21 cellular contexts compared by ENCODE assay signal in genomic region chr4:153119626-153120025, GRCh38.
DNase-seq lines count a peak whose midpoint lies in the region; ATAC-seq, FAIRE-seq and TF ChIP-seq lines count a peak whose summit lies in the region.
"Had no signal": no experiment of that assay in that cellular context is flagged by ENCODE, and none has a peak within 500 bp of the region (broad histone marks: within the 10 kb centered on the region; RNA-seq: fewer than 3 reads in every experiment).

No MANE protein-coding gene starts in this region.

- H3K36me3 Mint-ChIP-seq in CD4-positive, alpha-beta T cell (ENCODE audit: low read depth): no peaks in the 10 kb centered on the region
- no peaks in the 10 kb centered on the region for H3K36me3 Mint-ChIP-seq in osteocyte (ENCODE audit: unreplicated experiment)
- H3K36me3 Mint-ChIP-seq: CD4-positive, CD25-positive, alpha-beta regulatory T cell had no signal

- no peaks in the 10 kb centered on the region for H3K79me2 ChIP-seq in K562 (ENCODE audit: control insufficient read depth, insufficient read depth, low read length)

- no peak overlapping the region for H2BK15ac ChIP-seq in IMR-90 (ENCODE audit: low read depth, low read length)

- intact Hi-C loops in CD4-positive, alpha-beta T cell (cut with DNase I, micrococcal nuclease): loop anchor here in 1 of 2 experiments (10.0 kb wide), 1 partner anchor 1015 kb away; no protein-coding TSS in a partner anchor
- intact Hi-C loops in IMR-90 (cut with micrococcal nuclease) (no loop called here), K562 (cut with micrococcal nuclease) (loop anchor here (10.0 kb wide), 1 partner anchor 655 kb away; no protein-coding TSS in a partner anchor), head of caudate nucleus (cut with DNase I) (no loop called here)

- no peak overlapping the region for H3K9ac ChIP-seq in IMR-90 (ENCODE audit: low read depth, low read length)
- H3K9ac ChIP-seq in K562 (ENCODE audit: insufficient read depth in 1 of 2, low read depth in 2 of 2, low read length in 2 of 2): no peak overlapping the region

- H4K8ac ChIP-seq in IMR-90 (ENCODE audit: low read depth in 2 of 2, low read length in 2 of 2): no peak overlapping the region

- BruUV-seq in IMR-90 (replicated peaks; lab: Mats Ljungman, UMichigan) (no TSS peak), K562 (replicated peaks; lab: Mats Ljungman, UMichigan) (no TSS peak)

- H3K4me1 ChIP-seq in IMR-90 (ENCODE audit: control insufficient read depth, insufficient read depth, low read length) (peaks cover 10% of the 10 kb centered on the region), K562 (replicated peaks in 1 of 2; ENCODE audit: control insufficient read depth in 2 of 2, insufficient read depth in 2 of 2, low read length in 2 of 2) (no peaks in the 10 kb centered on the region; a peak in 1 of 5 replicates)
- H3K4me1 ChIP-seq: BE2C had no signal

- no peak overlapping the region for H3K27ac ChIP-seq in CD4-positive, alpha-beta T cell (ENCODE audit: low read depth, low read length)
- H3K27ac ChIP-seq in IMR-90 (ENCODE audit: insufficient read depth, low read length): no peak overlapping the region
- no peak overlapping the region for H3K27ac ChIP-seq in K562 (ENCODE audit: extremely low read depth, low read depth, low read length)
- H3K27ac ChIP-seq: HL-60 had no signal

- CTCF ChIA-PET in CD4-positive, alpha-beta T cell (lab: Charles Lee): interaction anchor here (1.3 kb wide), 1 partner anchor 8 kb away, joined by 6 read pairs; no protein-coding TSS in a partner anchor
- CTCF ChIA-PET in IMR-90 (lab: Yijun Ruan, JAX) (interaction anchor here (1.2 kb wide), 1 partner anchor 36 kb away, joined by 3 read pairs; no protein-coding TSS in a partner anchor), K562 (lab: Yijun Ruan, JAX; ENCODE audit: low intra/inter-chr PET ratio) (no interaction called here)

- H3K9me3 ChIP-seq in CD4-positive, alpha-beta T cell (ENCODE audit: control insufficient read depth, low read length): no peaks in the 10 kb centered on the region
- H3K9me3 ChIP-seq in IMR-90 (ENCODE audit: control insufficient read depth, insufficient read depth, low read length) (no peaks in the 10 kb centered on the region), K562 (replicated peaks; ENCODE audit: control insufficient read depth, insufficient read depth, low read depth, low read length) (no peaks in the 10 kb centered on the region)
- H3K9me3 ChIP-seq: BE2C had no signal

- H4K5ac ChIP-seq in IMR-90 (ENCODE audit: low read depth, low read length): no peak overlapping the region

- H3K27me3 ChIP-seq in CD4-positive, alpha-beta T cell (ENCODE audit: control insufficient read depth, insufficient read depth, low read length): no peaks in the 10 kb centered on the region
- peaks cover 1% of the 10 kb centered on the region; the same call in 1 of the 2 replicates for H3K27me3 ChIP-seq in IMR-90 (ENCODE audit: control insufficient read depth, insufficient read depth, low read length)
- peaks cover 2 to 19% of the 10 kb centered on the region in 2 experiments for H3K27me3 ChIP-seq in K562 (ENCODE audit: control insufficient read depth in 2 of 2, insufficient read depth in 2 of 2, low read length in 2 of 2)
- H3K27me3 ChIP-seq: BE2C had no signal

- H3K9me1 ChIP-seq in IMR-90 (ENCODE audit: insufficient read depth, low read length) (peaks cover 6% of the 10 kb centered on the region), K562 (ENCODE audit: control insufficient read depth, insufficient read depth, low read length) (no peaks in the 10 kb centered on the region)

- H3K27me3 Mint-ChIP-seq in CD4-positive, alpha-beta T cell: no peaks in the 10 kb centered on the region
- no peaks in the 10 kb centered on the region for H3K27me3 Mint-ChIP-seq in osteocyte (ENCODE audit: unreplicated experiment)
- H3K27me3 Mint-ChIP-seq: CD4-positive, CD25-positive, alpha-beta regulatory T cell had no signal

- dilution Hi-C loops in IMR-90 (cut with HindIII; ENCODE audit: low sequenced_read_pairs, unreplicated experiment): no loop called here

- no peak overlapping the region for H3K56ac ChIP-seq in IMR-90 (ENCODE audit: extremely low read depth, insufficient read depth, low read length)

- H3K79me1 ChIP-seq in IMR-90 (ENCODE audit: low read depth in 1 of 2, low read length in 2 of 2): no peaks in the 10 kb centered on the region

- WGBS in IMR-90 (ENCODE audit: extremely low coverage in 2 of 2, insufficient read length in 1 of 2), 2 experiments: no CpG with 5 or more reads among the region's 2 CpGs
- 0% methylated on average over 2 of the region's 2 CpGs for WGBS in K562 (ENCODE audit: insufficient coverage, low coverage, missing lambda C conversion rate)

- H3K27ac Mint-ChIP-seq in CD4-positive, alpha-beta T cell: peak overlapping the region; percentile 75
- no peak overlapping the region for H3K27ac Mint-ChIP-seq in osteocyte (ENCODE audit: unreplicated experiment)
- H3K27ac Mint-ChIP-seq: H9 had no signal

- TF ChIP-seq EP300 in K562 (IDR thresholded peaks at IDR 0.05; ENCODE audit: low read length): no peak

- TF ChIP-seq CTCF in CD4-positive, alpha-beta T cell (IDR thresholded peaks at IDR 0.05): no peak
- no peak for TF ChIP-seq CTCF in IMR-90 (conservative IDR thresholded peaks at IDR 0.05; ENCODE audit: low read depth, low read length)
- no peak for TF ChIP-seq CTCF in K562 (IDR thresholded peaks at IDR 0.05 in 2 of 3, conservative IDR thresholded peaks at IDR 0.05 in 1 of 3; ENCODE audit: insufficient read depth in 2 of 3, low read depth in 1 of 3, low read length in 3 of 3)
- no peak for TF ChIP-seq CTCF in osteocyte (IDR thresholded peaks at IDR 0.05)

- ATAC-seq in CD4-positive, alpha-beta T cell (ENCODE audit: poor library complexity): no peak
- ATAC-seq in IMR-90 (ENCODE audit: low read depth) (no peak), K562 (no peak), HG02885 (IDR thresholded peaks at IDR 0.05; ENCODE audit: poor library complexity, unreplicated experiment) (no peak), GM18498 (IDR thresholded peaks at IDR 0.05; ENCODE audit: unreplicated experiment) (no peak)
- ATAC-seq: GM12878 had no signal

- POLR2A ChIA-PET in CD4-positive, alpha-beta T cell (lab: Charles Lee): no interaction called here
- POLR2A ChIA-PET in IMR-90 (lab: Charles Lee; ENCODE audit: unreplicated experiment): no interaction called here
- POLR2A ChIA-PET in K562 (lab: Yijun Ruan, JAX): no interaction called here

- H2AK9ac ChIP-seq in IMR-90 (replicated peaks; ENCODE audit: low read depth, low read length, poor library complexity): peak overlapping the region; percentile 15

- H3K36me3 ChIP-seq in IMR-90 (ENCODE audit: control insufficient read depth, insufficient read depth, low read length) (no peaks in the 10 kb centered on the region), K562 (ENCODE audit: control insufficient read depth, insufficient read depth, low read length) (no peaks in the 10 kb centered on the region)
- H3K36me3 ChIP-seq: BE2C had no signal

- no peak overlapping the region for H3K4me3 Mint-ChIP-seq in CD4-positive, alpha-beta T cell
- H3K4me3 Mint-ChIP-seq in osteocyte (ENCODE audit: unreplicated experiment): no peak overlapping the region
- H3K4me3 Mint-ChIP-seq: CD4-positive, CD25-positive, alpha-beta regulatory T cell; H9 had no signal

- H4K20me1 ChIP-seq in IMR-90 (ENCODE audit: insufficient read depth, low read length) (no peaks in the 10 kb centered on the region; the same call in 1 of the 2 replicates), K562 (replicated peaks; ENCODE audit: control insufficient read depth, insufficient read depth, low read length) (no peaks in the 10 kb centered on the region)

- H3K4me3 ChIP-seq in IMR-90 (ENCODE audit: insufficient read depth, low read depth, low read length): no peak overlapping the region
- H3K4me3 ChIP-seq in K562: no peak overlapping the region
- H3K4me3 ChIP-seq: GM12878 had no signal

- H3K4me1 Mint-ChIP-seq in CD4-positive, alpha-beta T cell (ENCODE audit: low read depth): peaks cover 10% of the 10 kb centered on the region
- H3K4me1 Mint-ChIP-seq in osteocyte (ENCODE audit: unreplicated experiment): peaks cover 7% of the 10 kb centered on the region

- H3K9me3 Mint-ChIP-seq in CD4-positive, alpha-beta T cell: no peaks in the 10 kb centered on the region
- H3K9me3 Mint-ChIP-seq in osteocyte (ENCODE audit: unreplicated experiment): no peaks in the 10 kb centered on the region
- H3K9me3 Mint-ChIP-seq: CD4-positive, CD25-positive, alpha-beta regulatory T cell; H9 had no signal

- no peak overlapping the region for H2BK5ac ChIP-seq in IMR-90 (ENCODE audit: low read depth, low read length, poor library complexity, severe bottlenecking)

- TF ChIP-seq POLR2A in IMR-90 (IDR thresholded peaks at IDR 0.05; ENCODE audit: low read depth, low read length): no peak
- no peak for TF ChIP-seq POLR2A in K562 (conservative IDR thresholded peaks at IDR 0.05)

- no peak overlapping the region for H3K4me2 ChIP-seq in IMR-90 (ENCODE audit: low read depth, low read length)
- no peak overlapping the region for H3K4me2 ChIP-seq in K562 (ENCODE audit: insufficient read depth, low read length)

- no peak overlapping the region for H3K23ac ChIP-seq in IMR-90 (ENCODE audit: low read depth, low read length)

- H3K4ac ChIP-seq in IMR-90 (ENCODE audit: low read depth, low read length): no peak overlapping the region

- H2BK120ac ChIP-seq in IMR-90 (ENCODE audit: low read depth, low read length): no peak overlapping the region

- no peak for FAIRE-seq in K562 (lab: Jason Lieb, UNC)
- FAIRE-seq: A204.1, GM12878, GM19239, H1 had no signal

- H2AK5ac ChIP-seq in IMR-90 (ENCODE audit: low read depth, low read length): no peak overlapping the region

- H4K91ac ChIP-seq in IMR-90 (ENCODE audit: insufficient read depth, low read depth, low read length): no peak overlapping the region

- H3K18ac ChIP-seq in IMR-90 (ENCODE audit: low read depth, low read length): no peak overlapping the region

- no peak overlapping the region for H2BK20ac ChIP-seq in IMR-90 (ENCODE audit: low read depth, low read length)

- TF ChIP-seq RAD21 in IMR-90 (IDR thresholded peaks at IDR 0.05; ENCODE audit: low read length) (no peak), K562 (CRISPR knock-in tag; conservative IDR thresholded peaks at IDR 0.05 in 1 of 2, IDR thresholded peaks at IDR 0.05 in 1 of 2) (no peak)

- no peak overlapping the region for H3K14ac ChIP-seq in IMR-90 (replicated peaks; ENCODE audit: low read depth, low read length)

- no peak for DNase-seq in CD4-positive, alpha-beta T cell
- DNase-seq in IMR-90 (no peak), K562 (ENCODE audit: extremely low read depth in 1 of 4, low spot score in 3 of 4) (no peak), osteocyte (ENCODE audit: extremely low spot score, unreplicated experiment) (peak; percentile 3), NCI-H1092 (lab: John Stamatoyannopoulos, UW) (no peak), head of caudate nucleus (no peak)
- DNase-seq: ACHN; BE2C; C1 segment of cervical spinal cord; CD4-positive, CD25-positive, alpha-beta regulatory T cell; DMS79 treated with DMSO at 0.1 percent for 48 hours; GF-D8; H9; KG1 had no signal

- H2AFZ ChIP-seq in IMR-90 (replicated peaks; ENCODE audit: low read length, poor library complexity): no peak overlapping the region
- no peak overlapping the region for H2AFZ ChIP-seq in K562 (ENCODE audit: low read depth, low read length)

- in situ Hi-C loops in IMR-90 (cut with MboI; ENCODE audit: low sequenced_read_pairs) (loop anchor here (10.0 kb wide), 1 partner anchor 275 kb away; no protein-coding TSS in a partner anchor), K562 (cut with MboI) (loop anchor here (10.0 kb wide), 1 partner anchor 265 kb away; no protein-coding TSS in a partner anchor)
